Comparison of ENCODE assay signal across 9 cellular contexts in genomic region chr15:50116477-50116876, GRCh38. TPM values are rescaled to one million over a fixed set of nuclear protein-coding genes. Genes with fewer than 3 reads are reported as not detected.
A peak's percentile ranks its signal among the peaks of the same experiment; 100 is the strongest.
DNase-seq lines count a peak whose midpoint lies in the region; ATAC-seq, FAIRE-seq and TF ChIP-seq lines count a peak whose summit lies in the region.
"Had no signal": no experiment of that assay in that cellular context is flagged by ENCODE, and none has a peak within 500 bp of the region (broad histone marks: within the 10 kb centered on the region; RNA-seq: fewer than 3 reads in every experiment).

No MANE protein-coding gene starts in this region.

- H3K27me3 ChIP-seq in keratinocyte (ENCODE audit: control insufficient read depth, extremely low read depth, insufficient read depth, low read length), result no peaks in the 10 kb centered on the region
- H3K27me3 ChIP-seq in aorta (ENCODE audit: control insufficient read depth in 1 of 2, insufficient read depth in 2 of 2, low read length in 1 of 2), result no peaks in the 10 kb centered on the region

- peak; percentile 35 to 71 (median 53) for TF ChIP-seq CTCF in keratinocyte (optimal IDR thresholded peaks at IDR 0.05 in 1 of 3, IDR thresholded peaks at IDR 0.05 in 1 of 3, conservative IDR thresholded peaks at IDR 0.05 in 1 of 3; ENCODE audit: extremely low read depth in 1 of 3, insufficient read depth in 2 of 3, low read length in 3 of 3)

- H3K9ac ChIP-seq in keratinocyte (ENCODE audit: control insufficient read depth, extremely low read depth, insufficient read depth, low read length), result no peak overlapping the region

- H3K9me1 ChIP-seq in keratinocyte (ENCODE audit: control insufficient read depth, extremely low read depth, insufficient read depth, low read length), result no peaks in the 10 kb centered on the region

- H3K79me2 ChIP-seq in keratinocyte (ENCODE audit: control insufficient read depth, insufficient read depth, low read length), result no peaks in the 10 kb centered on the region

- intact Hi-C loops in aorta (cut with DNase I), result no loop called here

- H3K36me3 ChIP-seq in keratinocyte (ENCODE audit: control insufficient read depth in 2 of 2, extremely low read depth in 1 of 2, insufficient read depth in 2 of 2, low read length in 2 of 2), result no peaks in the 10 kb centered on the region
- no peaks in the 10 kb centered on the region for H3K36me3 ChIP-seq in aorta (ENCODE audit: control insufficient read depth in 1 of 2, insufficient read depth in 2 of 2, low read length in 1 of 2)

- FAIRE-seq in keratinocyte (lab: Jason Lieb, UNC), result peak; percentile 49
- FAIRE-seq: islet of Langerhans had no signal

- dilution Hi-C loops in keratinocyte (cut with MboI; ENCODE audit: extremely low pct_ligation_motif_present, low sequenced_read_pairs), result no loop called here

- ATAC-seq in HG03095 (IDR thresholded peaks at IDR 0.05; ENCODE audit: unreplicated experiment), result peak; percentile 55
- ATAC-seq in HG03457 (IDR thresholded peaks at IDR 0.05; ENCODE audit: unreplicated experiment), result no peak
- ATAC-seq in aorta (ENCODE audit: low FRiP score), result no peak

- WGBS in aorta, 2 donors, result 33 to 51% methylated on average over 3 of the region's 3 CpGs

- H4K20me1 ChIP-seq in keratinocyte (ENCODE audit: control insufficient read depth, extremely low read depth, insufficient read depth, low read length), result no peaks in the 10 kb centered on the region

- no peak overlapping the region for H2AFZ ChIP-seq in keratinocyte (ENCODE audit: control insufficient read depth, low read length)

- no peaks in the 10 kb centered on the region for H3K4me1 ChIP-seq in keratinocyte (ENCODE audit: control insufficient read depth, extremely low read depth, insufficient read depth, low read length)
- no peaks in the 10 kb centered on the region for H3K4me1 ChIP-seq in aorta (ENCODE audit: control insufficient read depth in 1 of 2, insufficient read depth in 2 of 2, low read length in 2 of 2)

- DNase-seq in GM03348 (ENCODE audit: low spot score), result peak; percentile 16
- peak; percentile 88 for DNase-seq in SKM-1 treated with dmso at 0.1 percent for 144 hours (lab: John Stamatoyannopoulos, UW; ENCODE audit: unreplicated experiment)
- DNase-seq in keratinocyte (ENCODE audit: low read depth, low spot score), result no peak
- DNase-seq in activated naive CD4-positive, alpha-beta T cell treated with anti-CD3 and anti-CD28 coated beads, Interleukin-2, amount 50 U/mL, for 16 hours, result no peak
- no peak for DNase-seq in aorta
- DNase-seq in NCI-H2081 (lab: John Stamatoyannopoulos, UW), result no peak

- no peak overlapping the region for H3K27ac ChIP-seq in keratinocyte (ENCODE audit: control insufficient read depth, insufficient read depth, low read length)
- no peak overlapping the region for H3K27ac ChIP-seq in aorta (ENCODE audit: low read depth in 1 of 2, low read length in 2 of 2)

- H3K4me3 ChIP-seq in keratinocyte (ENCODE audit: control insufficient read depth in 2 of 3, extremely low read depth in 1 of 3, insufficient read depth in 2 of 3, low read depth in 1 of 3, low read length in 3 of 3), result no peak overlapping the region
- no peak overlapping the region for H3K4me3 ChIP-seq in aorta (ENCODE audit: low read length in 2 of 2)

- no peak overlapping the region for H3K4me2 ChIP-seq in keratinocyte (ENCODE audit: control insufficient read depth, extremely low read depth, insufficient read depth, low read depth, low read length)

- H3K9me3 ChIP-seq in keratinocyte (ENCODE audit: control insufficient read depth, low read depth, low read length) (no peaks in the 10 kb centered on the region), aorta (ENCODE audit: control insufficient read depth, low read length) (no peaks in the 10 kb centered on the region)

RNA-seq across cellular contexts. Expression of gene ATP8B4, which starts 2.6 kb away (rescaled TPM):
- polyA plus RNA-seq in keratinocyte, result 0.03 to 0.15 TPM (median 0.05 TPM) in 3 replicates
- polyA plus RNA-seq in keratinocyte (2011; ENCODE audit: low read depth), result not detected
- polyA plus RNA-seq in keratinocyte (2011; cell fraction: cytosol; rRNA removed), result 0.11 TPM in 1 of 2 replicates, not detected in the other
- 0.05 and 0.24 TPM in 2 replicates for polyA plus RNA-seq in keratinocyte (2011; cell fraction: nucleus; rRNA removed)
- polyA plus RNA-seq in keratinocyte (2012; ENCODE audit: low replicate concordance), result 0.06 TPM in 1 of 2 replicates, not detected in the other
- polyA minus RNA-seq in keratinocyte, result 1.7 TPM in 1 of 3 replicates, not detected in the others
- polyA minus RNA-seq in keratinocyte (2011; cell fraction: cytosol; rRNA and poly(A)+ RNA removed), result not detected
- 0.31 TPM in 1 of 2 replicates, not detected in the other for polyA minus RNA-seq in keratinocyte (2011; cell fraction: nucleus; rRNA and poly(A)+ RNA removed)
- 10 to 100 TPM; 19.1 to 43.9 TPM for total RNA-seq in aorta
- 1 to 10 TPM in 1 of 2 donors, under 1 TPM in 1; 0.20 to 2.4 TPM for polyA plus RNA-seq in aorta

Comparison
In these comparisons a context has a peak if more than half of its experiments do, and no peak if none do; other contexts are left out.
1. DNase-seq: peak in GM03348 (single experiment) and SKM-1 treated with dmso at 0.1 percent for 144 hours (single experiment); none in keratinocyte (single experiment), activated naive CD4-positive, alpha-beta T cell treated with anti-CD3 and anti-CD28 coated beads, Interleukin-2, amount 50 U/mL, for 16 hours (single experiment), aorta (0 of 2) and NCI-H2081 (0 of 2).